In genomic region chr6:15941168-15941567, GRCh38 we compare ENCODE assay signal across 15 cellular contexts.
"Had no signal": no experiment of that assay in that cellular context is flagged by ENCODE, and none has a peak within 500 bp of the region (broad histone marks: within the 10 kb centered on the region; RNA-seq: fewer than 3 reads in every experiment).

No MANE protein-coding gene starts in this region.

- ATAC-seq: activated CD4-positive, CD25-positive, alpha-beta regulatory T cell treated with anti-CD3 and anti-CD28 coated beads, Interleukin-2, amount 50 U/mL, for 24 hours; left ventricle myocardium superior; mucosa of descending colon; naive thymus-derived CD4-positive, alpha-beta T cell; sciatic nerve; upper lobe of right lung had no signal

- H3K36me3 Mint-ChIP-seq: activated naive CD4-positive, alpha-beta T cell treated with anti-CD3 and anti-CD28 coated beads, Interleukin-2, amount 10 ng/mL, durations not matched to agents 7 days and 5 days; memory B cell had no signal

- H3K27ac Mint-ChIP-seq: activated naive CD4-positive, alpha-beta T cell treated with anti-CD3 and anti-CD28 coated beads, Interleukin-2, amount 10 ng/mL, durations not matched to agents 7 days and 5 days; memory B cell; naive thymus-derived CD4-positive, alpha-beta T cell had no signal

- DNase-seq: activated CD4-positive, alpha-beta T cell treated with anti-CD3 and anti-CD28 coated beads, Interleukin-2, amount 50 U/mL, for 1 hour; activated naive CD4-positive, alpha-beta T cell treated with anti-CD3 and anti-CD28 coated beads, Interleukin-2, amount 10 ng/mL, durations not matched to agents 7 days and 5 days; cerebellar nuclear complex; effector CD8-positive, alpha-beta T cell; foreskin melanocyte; kidney glomerular epithelial cell; left ventricle myocardium superior; mucosa of descending colon; naive thymus-derived CD4-positive, alpha-beta T cell; ovary; stomach; upper lobe of right lung had no signal

- H3K4me1 Mint-ChIP-seq: activated naive CD4-positive, alpha-beta T cell treated with anti-CD3 and anti-CD28 coated beads, Interleukin-2, amount 10 ng/mL, durations not matched to agents 7 days and 5 days had no signal

- H3K9me3 Mint-ChIP-seq: activated naive CD4-positive, alpha-beta T cell treated with anti-CD3 and anti-CD28 coated beads, Interleukin-2, amount 10 ng/mL, durations not matched to agents 7 days and 5 days had no signal

- H3K27me3 Mint-ChIP-seq: activated naive CD4-positive, alpha-beta T cell treated with anti-CD3 and anti-CD28 coated beads, Interleukin-2, amount 10 ng/mL, durations not matched to agents 7 days and 5 days; memory B cell; naive thymus-derived CD4-positive, alpha-beta T cell had no signal

- H3K4me3 Mint-ChIP-seq: activated naive CD4-positive, alpha-beta T cell treated with anti-CD3 and anti-CD28 coated beads, Interleukin-2, amount 10 ng/mL, durations not matched to agents 7 days and 5 days; memory B cell; naive thymus-derived CD4-positive, alpha-beta T cell had no signal
